Comparison of ENCODE assay signal across 1 cellular context in genomic region chr1:23966973-23967493, GRCh38.
TF ChIP-seq lines count a peak whose summit lies in the region.

No MANE protein-coding gene starts in this region.

TF ChIP-seq in GM12878, 131 proteins besides CTCF, POLR2A, EP300 and RAD21:
- no peak for TF ChIP-seq TCF12 (IDR thresholded peaks at IDR 0.05; ENCODE audit: low read depth, low read length)
- TF ChIP-seq POLR2AphosphoS2 (IDR thresholded peaks at IDR 0.05; ENCODE audit: low read depth, low read length): 0 out of 2 replicates have a peak, but pooled peaks have one; percentile 44
- TF ChIP-seq HDAC6 (IDR thresholded peaks at IDR 0.05; ENCODE audit: unreplicated experiment): no peak
- TF ChIP-seq ZBTB4 (CRISPR knock-in tag; IDR thresholded peaks at IDR 0.05): no peak
- TF ChIP-seq RFX5 (IDR thresholded peaks at IDR 0.05; ENCODE audit: low read depth, low read length): no peak
- 0 out of 2 replicates have a peak, but pooled peaks have one; percentile 28 for TF ChIP-seq SMAD5 (IDR thresholded peaks at IDR 0.05; ENCODE audit: low read depth)
- TF ChIP-seq BCL3 (IDR thresholded peaks at IDR 0.05; ENCODE audit: borderline replicate concordance, insufficient read depth, low read depth, low read length, poor library complexity, severe bottlenecking): no peak
- TF ChIP-seq CREB1 (IDR thresholded peaks at IDR 0.05; ENCODE audit: low read depth): no peak
- TF ChIP-seq SMAD1 (IDR thresholded peaks at IDR 0.05; ENCODE audit: low read depth, partially characterized antibody): no peak
- no peak for TF ChIP-seq NFYA (IDR thresholded peaks at IDR 0.05; ENCODE audit: borderline replicate concordance, low read depth, low read length)
- no peak for TF ChIP-seq NR2F1 (conservative IDR thresholded peaks at IDR 0.05)
- TF ChIP-seq POLR2AphosphoS5 (IDR thresholded peaks at IDR 0.05; ENCODE audit: low read length): peak; percentile 70
- TF ChIP-seq ASH2L (IDR thresholded peaks at IDR 0.05; ENCODE audit: borderline replicate concordance, low read depth): no peak
- TF ChIP-seq ZNF384 (IDR thresholded peaks at IDR 0.05; ENCODE audit: borderline replicate concordance, low read depth, low read length): no peak
